Comparison of ENCODE assay signal across 18 cellular contexts in the genomic region with DNA sequence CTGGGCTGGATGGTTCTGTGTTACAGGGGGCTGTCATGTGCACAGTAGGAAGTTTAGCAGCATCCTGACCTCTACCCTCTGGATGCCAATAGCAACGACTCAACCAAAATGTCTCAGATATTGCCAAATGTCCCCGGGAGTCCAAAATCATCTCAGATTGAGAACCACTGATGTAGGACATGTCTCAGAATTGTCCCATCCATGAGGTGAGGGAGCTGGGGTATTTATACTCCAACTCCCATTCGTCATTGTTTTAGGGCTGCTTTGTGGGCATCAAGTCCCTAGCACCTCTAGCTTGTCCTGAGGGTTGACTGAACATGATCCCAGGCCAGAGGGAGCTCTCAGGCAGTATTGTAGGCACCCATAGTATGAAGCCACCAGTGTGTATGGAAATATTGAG. TPM values are rescaled to one million over a fixed set of nuclear protein-coding genes. Genes with fewer than 3 reads are reported as not detected.
A peak's percentile ranks its signal among the peaks of the same experiment; 100 is the strongest.
DNase-seq lines count a peak whose midpoint lies in the region; ATAC-seq, FAIRE-seq and TF ChIP-seq lines count a peak whose summit lies in the region.
"Had no signal": no experiment of that assay in that cellular context is flagged by ENCODE, and none has a peak within 500 bp of the region (broad histone marks: within the 10 kb centered on the region; RNA-seq: fewer than 3 reads in every experiment).

No MANE protein-coding gene starts in this region.

- no TSS peak for BruUV-seq in PC-9 (replicated peaks; lab: Mats Ljungman, UMichigan)

- H3K4me3 ChIP-seq in H7 (ENCODE audit: insufficient read depth, low read depth, low read length) (no peak overlapping the region), PC-9 (no peak overlapping the region), esophagus squamous epithelium (no peak overlapping the region), pancreas (peak overlapping the region in 1 of 4 donors; percentile 17)
- H3K4me3 ChIP-seq: BLaER1, HAP-1 had no signal

- no peak for ATAC-seq in pancreas
- no peak for ATAC-seq in left cardiac atrium
- ATAC-seq: CD8-positive, alpha-beta T cell had no signal

- no peaks in the 10 kb centered on the region for H3K27me3 ChIP-seq in H7 (ENCODE audit: control insufficient read depth, insufficient read depth, low read length)
- no peaks in the 10 kb centered on the region for H3K27me3 ChIP-seq in PC-9 (ENCODE audit: insufficient read depth, low read depth)
- H3K27me3 ChIP-seq in esophagus squamous epithelium = no peaks in the 10 kb centered on the region
- H3K27me3 ChIP-seq in pancreas = no peaks in the 10 kb centered on the region
- H3K27me3 ChIP-seq: BLaER1 had no signal

- no peaks in the 10 kb centered on the region for H3K9me2 ChIP-seq in PC-9 (ENCODE audit: insufficient read depth)

- peak overlapping the region; percentile 75 for H3K4me2 ChIP-seq in PC-9
- H3K4me2 ChIP-seq: BLaER1 had no signal

- no peaks in the 10 kb centered on the region for H4K20me1 ChIP-seq in PC-9 (ENCODE audit: insufficient read depth)
- H4K20me1 ChIP-seq: BLaER1 had no signal

- no peak for TF ChIP-seq CTCF in PC-9 (conservative IDR thresholded peaks at IDR 0.05)
- no peak for TF ChIP-seq CTCF in esophagus squamous epithelium (IDR thresholded peaks at IDR 0.05)
- TF ChIP-seq CTCF in pancreas (IDR thresholded peaks at IDR 0.05) = no peak

- H3K27ac ChIP-seq in PC-9 (peak overlapping the region; percentile 96), esophagus squamous epithelium (peak overlapping the region in 3 of 4 donors; percentile 76 to 90 (median 86)), pancreas (peak overlapping the region; percentile 91 to 94 (median 93))
- H3K27ac ChIP-seq: BLaER1, HL-60 had no signal

- no peak for FAIRE-seq in pancreas (lab: Jason Lieb, UNC)

- POLR2A ChIA-PET in PC-9 (lab: Charles Lee; ENCODE audit: unreplicated experiment) = no interaction called here

- H3F3A ChIP-seq in PC-9 (ENCODE audit: insufficient read depth, low read depth) = peaks cover 41% of the 10 kb centered on the region

- peak; percentile 7 for DNase-seq in H7
- DNase-seq in PC-9 = peak in 1 of 2 experiments; percentile 34
- DNase-seq in esophagus squamous epithelium (lab: John Stamatoyannopoulos, UW) = no peak
- no peak for DNase-seq in pancreas
- DNase-seq in NCI-H1105 (lab: John Stamatoyannopoulos, UW) = no peak
- DNase-seq in left cardiac atrium = no peak
- no peak for DNase-seq in NCI-H748 (lab: John Stamatoyannopoulos, UW; ENCODE audit: unreplicated experiment)
- no peak for DNase-seq in putamen (ENCODE audit: low spot score)
- DNase-seq: 8988T; Calu3; CD8-positive, alpha-beta T cell; DMS79 treated with DMSO at 0.1 percent for 48 hours; GF-D8; GOT3; IMR-90 had no signal

- H3K36me3 ChIP-seq in H7 (replicated peaks; ENCODE audit: control insufficient read depth, insufficient read depth, low read length) = no peaks in the 10 kb centered on the region
- H3K36me3 ChIP-seq in PC-9 (ENCODE audit: low read depth) = no peaks in the 10 kb centered on the region
- H3K36me3 ChIP-seq in esophagus squamous epithelium = no peaks in the 10 kb centered on the region
- no peaks in the 10 kb centered on the region for H3K36me3 ChIP-seq in pancreas
- H3K36me3 ChIP-seq: BLaER1, HAP-1 had no signal

- WGBS in esophagus squamous epithelium, 2 donors = 59 to 76% methylated on average over 3 of the region's 3 CpGs
- WGBS in pancreas, 2 donors = 67 to 78% methylated on average over 3 of the region's 3 CpGs

- no peaks in the 10 kb centered on the region for H3K79me2 ChIP-seq in PC-9 (ENCODE audit: low read depth)

- CTCF ChIA-PET in PC-9 (lab: Charles Lee) = no interaction called here

- H2AFZ ChIP-seq in PC-9 = no peak overlapping the region

- TF ChIP-seq POLR2A in esophagus squamous epithelium (IDR thresholded peaks at IDR 0.05) = no peak

- intact Hi-C loops in PC-9 (cut with micrococcal nuclease; ENCODE audit: unreplicated experiment) = no loop called here
- intact Hi-C loops in esophagus squamous epithelium (cut with DNase I) = no loop called here
- intact Hi-C loops in pancreas (cut with DNase I) = no loop called here
- intact Hi-C loops in left cardiac atrium (cut with DNase I) = no loop called here

- no peaks in the 10 kb centered on the region for H3K9me3 ChIP-seq in PC-9 (ENCODE audit: insufficient read depth, low read depth)
- H3K9me3 ChIP-seq in esophagus squamous epithelium = no peaks in the 10 kb centered on the region
- no peaks in the 10 kb centered on the region for H3K9me3 ChIP-seq in pancreas
- H3K9me3 ChIP-seq: HAP-1 had no signal

- peaks cover 52% of the 10 kb centered on the region for H3K4me1 ChIP-seq in PC-9 (replicated peaks; ENCODE audit: insufficient read depth)
- H3K4me1 ChIP-seq in esophagus squamous epithelium = peaks cover 5 to 29% (median 13%) of the 10 kb centered on the region in 3 donors
- H3K4me1 ChIP-seq in pancreas = peaks cover 21 to 24% (median 23%) of the 10 kb centered on the region in 3 donors
- H3K4me1 ChIP-seq: BLaER1, HAP-1 had no signal

RNA-seq across cellular contexts. Expression of gene COMTD1, which starts 25.2 kb away (rescaled TPM):
- 21.3 and 36.6 TPM in 2 replicates for total RNA-seq in H7 (2014; rRNA removed; shearing (Covaris generic))
- total RNA-seq in PC-9 (2021) (20.5 and 25.1 TPM in 2 replicates), esophagus squamous epithelium (100 to 1,000 TPM in 3 of 4 donors, 10 to 100 TPM in 1; 87.8 to 139 (median 111) TPM), pancreas (10 to 100 TPM; 54.1 to 99.4 (median 64.0) TPM), left cardiac atrium (10 to 100 TPM; 22.7 to 28.2 TPM)
- 100 to 1,000 TPM; 153 to 318 TPM for polyA plus RNA-seq in pancreas

RNA-seq across cellular contexts. Expression of gene VDAC2, which starts 50.4 kb away (rescaled TPM):
- total RNA-seq in H7 (2014; rRNA removed; shearing (Covaris generic)) = 213 and 218 TPM in 2 replicates
- total RNA-seq in PC-9 (2021) = 241 and 243 TPM in 2 replicates
- total RNA-seq in esophagus squamous epithelium = 100 to 1,000 TPM; 219 to 319 (median 285) TPM
- total RNA-seq in pancreas = 100 to 1,000 TPM in 3 of 6 donors, 10 to 100 TPM in 3; 79.4 to 113 (median 96.4) TPM
- polyA plus RNA-seq in pancreas = 10 to 100 TPM; 56.6 to 81.9 TPM
- 100 to 1,000 TPM; 313 to 428 TPM for total RNA-seq in left cardiac atrium
